Comparison of ENCODE assay signal across 17 cellular contexts in the genomic region with DNA sequence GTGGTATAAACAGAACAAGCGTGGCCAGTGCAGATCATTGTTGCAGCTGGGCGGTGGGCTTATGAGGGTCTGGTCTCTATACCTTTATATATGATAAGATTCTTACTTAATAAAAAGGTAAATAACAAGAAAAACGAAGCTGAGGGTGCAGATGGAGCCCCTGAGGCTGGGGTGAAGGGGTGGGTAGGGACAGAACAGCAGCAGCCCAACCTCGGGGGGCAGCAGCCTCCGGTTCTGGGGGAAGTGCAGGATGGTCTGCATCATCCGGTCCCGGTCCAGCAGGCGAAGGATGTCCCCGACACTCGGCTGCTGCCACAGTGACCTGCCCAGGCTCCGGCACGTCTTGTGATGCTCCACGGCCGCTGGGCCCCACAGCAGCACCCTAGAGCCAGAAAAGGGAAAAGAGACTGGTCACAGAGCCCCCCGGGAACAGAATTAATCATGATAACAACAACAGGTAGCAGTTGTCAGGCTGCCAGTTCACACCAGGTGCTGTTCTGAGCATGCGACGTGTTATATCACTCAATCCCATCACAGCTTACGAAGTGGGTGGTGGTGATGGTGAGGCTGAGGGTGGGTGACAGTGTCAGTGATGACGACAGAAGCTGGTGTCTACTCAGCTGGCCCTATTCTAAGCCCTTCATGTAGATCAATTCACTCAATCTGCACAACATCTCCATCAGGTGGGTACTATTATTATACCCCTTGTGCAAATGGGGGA. TPM values are rescaled to one million over a fixed set of nuclear protein-coding genes. Genes with fewer than 3 reads are reported as not detected.
"Had no signal": no experiment of that assay in that cellular context is flagged by ENCODE, and none has a peak within 500 bp of the region (broad histone marks: within the 10 kb centered on the region; RNA-seq: fewer than 3 reads in every experiment).

No MANE protein-coding gene starts in this region.

- H3K27me3 ChIP-seq: hepatocyte, pancreas had no signal

- ATAC-seq: activated T-cell treated with anti-CD3 and anti-CD28 coated beads, Interleukin-2, amount 50 U/mL, for 4 hours; effector memory CD8-positive, alpha-beta T cell; stimulated activated naive B cell treated with anti-CD40 and anti-IgM and Interleukin-4, amounts not matched to agents 10 μg/mL and 1 μg/mL and 100 μg/mL, for 72 hours had no signal

- H3K27ac Mint-ChIP-seq: activated naive CD8-positive, alpha-beta T cell; dendritic cell treated with granulocyte-macrophage colony-stimulating factor and Interleukin-4, amounts not matched to agents 40 ng/mL and 50 ng/mL, for 4 days; mesothelial cell of epicardium; stimulated activated naive B cell treated with anti-CD40 and anti-IgM and Interleukin-4, amounts not matched to agents 10 μg/mL and 1 μg/mL and 100 μg/mL, for 72 hours had no signal

- H3K4me3 Mint-ChIP-seq: activated naive CD8-positive, alpha-beta T cell; activated T-cell treated with anti-CD3 and anti-CD28 coated beads, Interleukin-2, amount 50 U/mL, for 4 hours; brain; dendritic cell treated with granulocyte-macrophage colony-stimulating factor and Interleukin-4, amounts not matched to agents 40 ng/mL and 50 ng/mL, for 4 days; effector memory CD8-positive, alpha-beta T cell; mesothelial cell of epicardium; stimulated activated naive B cell treated with anti-CD40 and anti-IgM and Interleukin-4, amounts not matched to agents 10 μg/mL and 1 μg/mL and 100 μg/mL, for 72 hours had no signal

- H3K4me3 ChIP-seq: hepatocyte, pancreas had no signal

- H3K9me3 Mint-ChIP-seq: activated T-cell treated with anti-CD3 and anti-CD28 coated beads, Interleukin-2, amount 50 U/mL, for 4 hours; dendritic cell treated with granulocyte-macrophage colony-stimulating factor and Interleukin-4, amounts not matched to agents 40 ng/mL and 50 ng/mL, for 4 days; effector memory CD8-positive, alpha-beta T cell had no signal

- H3K27me3 Mint-ChIP-seq: activated naive CD8-positive, alpha-beta T cell; brain; dendritic cell treated with granulocyte-macrophage colony-stimulating factor and Interleukin-4, amounts not matched to agents 40 ng/mL and 50 ng/mL, for 4 days; effector memory CD8-positive, alpha-beta T cell; stimulated activated naive B cell treated with anti-CD40 and anti-IgM and Interleukin-4, amounts not matched to agents 10 μg/mL and 1 μg/mL and 100 μg/mL, for 72 hours had no signal

- H3K27ac ChIP-seq: hepatocyte, pancreas had no signal

- H3K4me2 ChIP-seq: hepatocyte had no signal

- DNase-seq: activated CD4-positive, alpha-beta T cell treated with anti-CD3 and anti-CD28 coated beads for 1 hour; activated CD4-positive, alpha-beta T cell treated with anti-CD3 and anti-CD28 coated beads, Interleukin-2, amount 50 U/mL, for 4 hours; activated gamma-delta T cell treated with Interleukin-2 at 50 U/mL for 16 hours; activated T-cell treated with anti-CD3 and anti-CD28 coated beads, Interleukin-2, amount 50 U/mL, for 4 hours; effector memory CD8-positive, alpha-beta T cell; erythroblast; stimulated activated CD4-positive, alpha-beta T cell treated with anti-CD3 and anti-CD28 coated beads, Interleukin-2, amount 100 ng/mL, for 24 hours; stimulated activated naive B cell treated with anti-CD40 and anti-IgM and Interleukin-4, amounts not matched to agents 10 μg/mL and 1 μg/mL and 100 μg/mL, for 72 hours; trophoblast cell had no signal

- H3K79me2 ChIP-seq: hepatocyte had no signal

- H2AFZ ChIP-seq: hepatocyte had no signal

- FAIRE-seq: keratinocyte, pancreas had no signal

- H3K4me1 ChIP-seq: pancreas had no signal

- H3K9me3 ChIP-seq: pancreas had no signal

- H3K4me1 Mint-ChIP-seq: stimulated activated naive B cell treated with anti-CD40 and anti-IgM and Interleukin-4, amounts not matched to agents 10 μg/mL and 1 μg/mL and 100 μg/mL, for 72 hours had no signal

RNA-seq across cellular contexts. Expression of gene MRAP, which starts 35.5 kb away (rescaled TPM):
- total RNA-seq: activated T-cell treated with anti-CD3 and anti-CD28 coated beads, Interleukin-2, amount 50 U/mL, for 4 hours; mesothelial cell of epicardium; SK-MEL-5 had no signal
- polyA plus RNA-seq: hepatocyte, keratinocyte had no signal
